11 cellular contexts compared by ENCODE assay signal in the genomic region with DNA sequence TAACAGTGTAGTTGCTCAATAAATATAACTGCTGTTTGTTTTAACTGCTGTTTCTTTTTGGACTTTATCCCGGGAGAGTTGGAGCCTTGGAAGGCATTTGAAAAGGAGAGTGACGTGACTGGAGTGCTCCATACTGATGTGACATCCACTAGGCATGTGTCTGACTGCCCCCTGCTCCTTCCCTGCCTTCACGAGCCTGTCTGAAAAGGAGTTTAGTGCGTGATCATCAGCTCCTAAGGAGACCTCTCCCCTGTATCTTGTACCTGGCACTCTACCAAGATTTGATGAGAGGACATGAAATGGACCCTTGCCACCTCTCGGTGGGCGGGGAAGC. TPM values are rescaled to one million over a fixed set of nuclear protein-coding genes. Genes with fewer than 3 reads are reported as not detected.
DNase-seq lines count a peak whose midpoint lies in the region; ATAC-seq and TF ChIP-seq lines count a peak whose summit lies in the region.
"Had no signal": no experiment of that assay in that cellular context is flagged by ENCODE, and none has a peak within 500 bp of the region (broad histone marks: within the 10 kb centered on the region; RNA-seq: fewer than 3 reads in every experiment).

No MANE protein-coding gene starts in this region.

- H3K27ac ChIP-seq in body of pancreas, result peak overlapping the region; percentile 82 to 98 (median 88)
- H3K27ac ChIP-seq in liver (ENCODE audit: low read depth in 1 of 2, low read length in 2 of 2), result peak overlapping the region; percentile 25 to 47
- peak overlapping the region; percentile 76 to 80 for H3K27ac ChIP-seq in thoracic aorta

- no peaks in the 10 kb centered on the region for H3K36me3 ChIP-seq in body of pancreas (replicated peaks in 1 of 2; ENCODE audit: insufficient read depth in 1 of 2, low read depth in 2 of 2)
- H3K36me3 ChIP-seq in liver (ENCODE audit: control insufficient read depth in 4 of 4, insufficient read depth in 3 of 4, low read depth in 1 of 4, low read length in 3 of 4), result peaks cover 0 to 3% (median 1%) of the 10 kb centered on the region in 4 donors
- peaks cover 32% of the 10 kb centered on the region for H3K36me3 ChIP-seq in thoracic aorta

- 47 to 52% methylated on average over 6 of the region's 6 CpGs for WGBS in body of pancreas, 2 donors
- 58% methylated on average over 6 of the region's 6 CpGs for WGBS in liver

- TF ChIP-seq CTCF in body of pancreas (IDR thresholded peaks at IDR 0.05), result no peak
- no peak for TF ChIP-seq CTCF in liver (IDR thresholded peaks at IDR 0.05; ENCODE audit: low read depth, low read length, missing input control)
- TF ChIP-seq CTCF in thoracic aorta (IDR thresholded peaks at IDR 0.05), result no peak
- TF ChIP-seq CTCF in GM10266 (IDR thresholded peaks at IDR 0.05; ENCODE audit: control insufficient read depth, insufficient read depth, low read depth, missing control alignments), result no peak

- H3K4me1 ChIP-seq in body of pancreas, result peaks cover 100% of the 10 kb centered on the region
- peaks cover 36 to 82% (median 70%) of the 10 kb centered on the region in 4 donors for H3K4me1 ChIP-seq in liver (ENCODE audit: control insufficient read depth in 4 of 4, insufficient read depth in 4 of 4, low read length in 3 of 4)
- peaks cover 94 to 100% of the 10 kb centered on the region in 2 donors for H3K4me1 ChIP-seq in thoracic aorta (ENCODE audit: control insufficient read depth in 1 of 2, low read depth in 2 of 2)

- no peak overlapping the region for H3K9ac ChIP-seq in liver (ENCODE audit: low read depth in 1 of 2, low read length in 2 of 2)

- no peaks in the 10 kb centered on the region for H3K9me3 ChIP-seq in body of pancreas
- no peaks in the 10 kb centered on the region for H3K9me3 ChIP-seq in liver (ENCODE audit: control insufficient read depth in 4 of 4, low read length in 3 of 4)
- no peaks in the 10 kb centered on the region for H3K9me3 ChIP-seq in thoracic aorta

- intact Hi-C loops in body of pancreas (cut with DNase I), result no loop called here

- H3K4me3 ChIP-seq in body of pancreas, result no peak overlapping the region
- H3K4me3 ChIP-seq in liver (ENCODE audit: low read depth in 1 of 3, low read length in 3 of 3), result no peak overlapping the region
- peak overlapping the region; percentile 38 for H3K4me3 ChIP-seq in thoracic aorta

- H3K27me3 ChIP-seq in body of pancreas (no peaks in the 10 kb centered on the region), liver (ENCODE audit: control insufficient read depth in 4 of 4, insufficient read depth in 4 of 4, low read length in 3 of 4) (no peaks in the 10 kb centered on the region), thoracic aorta (replicated peaks; ENCODE audit: insufficient read depth) (no peaks in the 10 kb centered on the region)

- peak in 1 of 2 donors; percentile 21 for TF ChIP-seq RAD21 in liver (IDR thresholded peaks at IDR 0.05)

- peak; percentile 18 for ATAC-seq in body of pancreas
- peak; percentile 21 for ATAC-seq in thoracic aorta (ENCODE audit: insufficient number of reproducible peaks, low FRiP score, low read depth)
- ATAC-seq in GM19463 (IDR thresholded peaks at IDR 0.05; ENCODE audit: unreplicated experiment), result no peak
- no peak for ATAC-seq in esophagus mucosa
- ATAC-seq: naive thymus-derived CD8-positive, alpha-beta T cell had no signal

- DNase-seq in KG1 (lab: John Stamatoyannopoulos, UW) (peak; percentile 89), body of pancreas (peak in 3 of 4 donors; percentile 20 to 51 (median 43)), thoracic aorta (ENCODE audit: low spot score) (no peak), cortex of kidney (lab: John Stamatoyannopoulos, UW) (no peak), GM10266 (ENCODE audit: extremely low spot score) (no peak)
- DNase-seq: DMS 273 treated with DMSO at 0.1 percent for 48 hours; naive thymus-derived CD8-positive, alpha-beta T cell had no signal

- no peak for TF ChIP-seq POLR2A in body of pancreas (IDR thresholded peaks at IDR 0.05)

TF ChIP-seq in liver, 16 proteins besides CTCF, POLR2A, EP300 and RAD21:
- TF ChIP-seq SP1 (IDR thresholded peaks at IDR 0.05), result peak; percentile 56
- no peak for TF ChIP-seq TAF1 (conservative IDR thresholded peaks at IDR 0.05)
- peak; percentile 71 for TF ChIP-seq HNF4G (IDR thresholded peaks at IDR 0.05)
- TF ChIP-seq JUND (IDR thresholded peaks at IDR 0.05), result peak; percentile 35 to 38
- TF ChIP-seq, protein P1, sequence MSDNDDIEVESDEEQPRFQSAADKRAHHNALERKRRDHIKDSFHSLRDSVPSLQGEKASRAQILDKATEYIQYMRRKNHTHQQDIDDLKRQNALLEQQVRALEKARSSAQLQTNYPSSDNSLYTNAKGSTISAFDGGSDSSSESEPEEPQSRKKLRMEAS (IDR thresholded peaks at IDR 0.05), result no peak
- peak; percentile 67 to 85 for TF ChIP-seq HNF4A (conservative IDR thresholded peaks at IDR 0.05)
- TF ChIP-seq, protein P2, sequence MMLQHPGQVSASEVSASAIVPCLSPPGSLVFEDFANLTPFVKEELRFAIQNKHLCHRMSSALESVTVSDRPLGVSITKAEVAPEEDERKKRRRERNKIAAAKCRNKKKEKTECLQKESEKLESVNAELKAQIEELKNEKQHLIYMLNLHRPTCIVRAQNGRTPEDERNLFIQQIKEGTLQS (IDR thresholded peaks at IDR 0.05), result no peak
- TF ChIP-seq GABPA (IDR thresholded peaks at IDR 0.05 in 1 of 2, conservative IDR thresholded peaks at IDR 0.05 in 1 of 2), result no peak
- TF ChIP-seq RXRA (IDR thresholded peaks at IDR 0.05), result peak in 1 of 2 donors; percentile 46
- TF ChIP-seq NR2F2 (IDR thresholded peaks at IDR 0.05), result no peak
- TF ChIP-seq FOXA2 (IDR thresholded peaks at IDR 0.05), result peak; percentile 20
- TF ChIP-seq, protein P3, sequence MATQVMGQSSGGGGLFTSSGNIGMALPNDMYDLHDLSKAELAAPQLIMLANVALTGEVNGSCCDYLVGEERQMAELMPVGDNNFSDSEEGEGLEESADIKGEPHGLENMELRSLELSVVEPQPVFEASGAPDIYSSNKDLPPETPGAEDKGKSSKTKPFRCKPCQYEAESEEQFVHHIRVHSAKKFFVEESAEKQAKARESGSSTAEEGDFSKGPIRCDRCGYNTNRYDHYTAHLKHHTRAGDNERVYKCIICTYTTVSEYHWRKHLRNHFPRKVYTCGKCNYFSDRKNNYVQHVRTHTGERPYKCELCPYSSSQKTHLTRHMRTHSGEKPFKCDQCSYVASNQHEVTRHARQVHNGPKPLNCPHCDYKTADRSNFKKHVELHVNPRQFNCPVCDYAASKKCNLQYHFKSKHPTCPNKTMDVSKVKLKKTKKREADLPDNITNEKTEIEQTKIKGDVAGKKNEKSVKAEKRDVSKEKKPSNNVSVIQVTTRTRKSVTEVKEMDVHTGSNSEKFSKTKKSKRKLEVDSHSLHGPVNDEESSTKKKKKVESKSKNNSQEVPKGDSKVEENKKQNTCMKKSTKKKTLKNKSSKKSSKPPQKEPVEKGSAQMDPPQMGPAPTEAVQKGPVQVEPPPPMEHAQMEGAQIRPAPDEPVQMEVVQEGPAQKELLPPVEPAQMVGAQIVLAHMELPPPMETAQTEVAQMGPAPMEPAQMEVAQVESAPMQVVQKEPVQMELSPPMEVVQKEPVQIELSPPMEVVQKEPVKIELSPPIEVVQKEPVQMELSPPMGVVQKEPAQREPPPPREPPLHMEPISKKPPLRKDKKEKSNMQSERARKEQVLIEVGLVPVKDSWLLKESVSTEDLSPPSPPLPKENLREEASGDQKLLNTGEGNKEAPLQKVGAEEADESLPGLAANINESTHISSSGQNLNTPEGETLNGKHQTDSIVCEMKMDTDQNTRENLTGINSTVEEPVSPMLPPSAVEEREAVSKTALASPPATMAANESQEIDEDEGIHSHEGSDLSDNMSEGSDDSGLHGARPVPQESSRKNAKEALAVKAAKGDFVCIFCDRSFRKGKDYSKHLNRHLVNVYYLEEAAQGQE (IDR thresholded peaks at IDR 0.05), result no peak
- no peak for TF ChIP-seq EGR1 (IDR thresholded peaks at IDR 0.05; ENCODE audit: low read depth in 2 of 2)
- TF ChIP-seq, protein P4, sequence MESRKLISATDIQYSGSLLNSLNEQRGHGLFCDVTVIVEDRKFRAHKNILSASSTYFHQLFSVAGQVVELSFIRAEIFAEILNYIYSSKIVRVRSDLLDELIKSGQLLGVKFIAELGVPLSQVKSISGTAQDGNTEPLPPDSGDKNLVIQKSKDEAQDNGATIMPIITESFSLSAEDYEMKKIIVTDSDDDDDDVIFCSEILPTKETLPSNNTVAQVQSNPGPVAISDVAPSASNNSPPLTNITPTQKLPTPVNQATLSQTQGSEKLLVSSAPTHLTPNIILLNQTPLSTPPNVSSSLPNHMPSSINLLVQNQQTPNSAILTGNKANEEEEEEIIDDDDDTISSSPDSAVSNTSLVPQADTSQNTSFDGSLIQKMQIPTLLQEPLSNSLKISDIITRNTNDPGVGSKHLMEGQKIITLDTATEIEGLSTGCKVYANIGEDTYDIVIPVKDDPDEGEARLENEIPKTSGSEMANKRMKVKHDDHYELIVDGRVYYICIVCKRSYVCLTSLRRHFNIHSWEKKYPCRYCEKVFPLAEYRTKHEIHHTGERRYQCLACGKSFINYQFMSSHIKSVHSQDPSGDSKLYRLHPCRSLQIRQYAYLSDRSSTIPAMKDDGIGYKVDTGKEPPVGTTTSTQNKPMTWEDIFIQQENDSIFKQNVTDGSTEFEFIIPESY (IDR thresholded peaks at IDR 0.05), result no peak
- no peak for TF ChIP-seq YY1 (IDR thresholded peaks at IDR 0.05)
- no peak for TF ChIP-seq FOXA1 (IDR thresholded peaks at IDR 0.05)

RNA-seq across cellular contexts. Expression of a gene that starts 22.9 kb away (rescaled TPM):
- total RNA-seq in body of pancreas (100 to 1,000 TPM in 1 of 2 donors, 10 to 100 TPM in 1; 96.5 to 150 TPM), liver (100 to 1,000 TPM in 1 of 2 donors, 1 to 10 TPM in 1; 8.9 to 140 TPM), thoracic aorta (100 to 1,000 TPM; 314 to 545 TPM), esophagus mucosa (5.4 TPM)
- polyA plus RNA-seq in liver, result 10 to 100 TPM; 18.7 to 50.4 TPM
- total RNA-seq: NCI-H460 had no signal

Comparison
In these comparisons a context has a peak if more than half of its experiments do, and no peak if none do; other contexts are left out.
1. DNase-seq: peak in KG1 (single experiment) and body of pancreas (3 of 4); none in thoracic aorta (single experiment), cortex of kidney (single experiment) and GM10266 (single experiment).
2. ATAC-seq: peak in body of pancreas (single experiment) and thoracic aorta (single experiment); none in GM19463 (single experiment) and esophagus mucosa (single experiment).
3. H3K27ac ChIP-seq: peak in every context shown above with its lines; median percentile 88 in body of pancreas; 78 in thoracic aorta; 36 in liver.